ENCODE assay signal across 1 cellular context in the genomic region with DNA sequence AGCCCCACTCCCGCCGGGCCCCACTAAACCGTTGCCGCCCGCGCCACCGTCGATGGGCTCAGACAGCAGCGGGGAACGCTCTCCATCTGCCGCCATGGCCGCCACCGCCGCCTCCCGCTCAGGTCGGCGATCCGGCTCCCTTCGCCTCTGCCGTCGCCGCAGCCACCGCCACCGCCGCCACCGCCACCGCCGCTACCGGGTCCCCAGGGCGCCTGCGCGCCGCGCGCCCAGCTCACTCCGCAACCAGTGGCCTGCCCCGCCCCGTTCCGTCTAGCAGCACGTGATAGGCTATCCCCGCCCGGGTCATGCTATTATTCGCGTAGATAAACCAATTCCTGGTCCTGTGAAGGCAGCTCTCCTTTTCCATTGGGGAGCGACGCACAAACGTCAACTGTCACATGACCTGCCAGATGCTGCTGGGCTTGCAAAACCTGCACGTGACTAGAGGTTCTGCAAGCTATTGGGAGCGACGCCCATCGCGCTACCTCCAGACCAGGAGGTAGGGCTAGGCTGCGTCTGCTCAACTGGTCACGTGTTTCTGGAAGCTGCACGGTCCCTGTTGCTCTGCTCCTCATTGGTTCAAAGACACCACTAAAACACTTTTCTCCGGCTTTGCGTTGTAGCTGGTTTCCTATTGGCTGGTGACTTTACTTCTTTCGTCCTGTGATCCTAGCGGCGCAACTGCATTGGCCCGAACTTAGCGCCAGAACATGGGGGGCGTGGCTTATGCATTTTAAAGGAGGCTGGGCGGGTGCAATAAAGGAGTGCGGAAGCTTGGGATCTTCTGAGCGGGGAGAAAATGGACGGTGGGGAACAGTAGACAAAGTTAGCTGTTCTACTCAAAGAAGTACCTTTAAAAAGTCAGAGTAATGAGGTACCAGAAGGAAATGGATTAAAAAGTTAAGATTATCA.
TF ChIP-seq lines count a peak whose summit lies in the region.

A gene (minus strand): TSS at position 205 of the 912 bp plus-strand sequence. CDS start 109 bp downstream, at position 96.

TF ChIP-seq in HepG2, 621 proteins besides CTCF, POLR2A, EP300 and RAD21 (continued from another document and continues in another):
- TF ChIP-seq, protein P1, sequence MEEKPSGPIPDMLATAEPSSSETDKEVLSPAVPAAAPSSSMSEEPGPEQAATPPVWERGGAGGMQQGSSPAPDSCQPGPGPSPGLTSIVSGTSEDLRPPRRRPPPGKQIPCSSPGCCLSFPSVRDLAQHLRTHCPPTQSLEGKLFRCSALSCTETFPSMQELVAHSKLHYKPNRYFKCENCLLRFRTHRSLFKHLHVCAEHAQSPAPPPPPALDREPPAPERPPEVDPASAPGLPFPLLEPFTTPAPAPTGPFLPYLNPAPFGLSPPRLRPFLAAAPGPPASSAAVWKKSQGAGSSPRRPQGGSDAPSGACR (CRISPR knock-in tag; IDR thresholded peaks at IDR 0.05): no peak; the same call in 1 of the 2 replicates
- no peak for TF ChIP-seq PCBP2 (optimal IDR thresholded peaks at IDR 0.05; ENCODE audit: low read depth, low read length, poor library complexity, severe bottlenecking)
- TF ChIP-seq ZNF274 (CRISPR knock-in tag; IDR thresholded peaks at IDR 0.05): peak; percentile 83
- no peak for TF ChIP-seq NFE2L2 (IDR thresholded peaks at IDR 0.05; ENCODE audit: low read length)
- peak; percentile 96; the same call in 1 of the 2 replicates for TF ChIP-seq ZNF207 (IDR thresholded peaks at IDR 0.05; ENCODE audit: borderline replicate concordance)
- TF ChIP-seq EED (CRISPR knock-in tag; IDR thresholded peaks at IDR 0.05): peak; percentile 89; the same call in 1 of the 2 replicates
- TF ChIP-seq FOXC1 (CRISPR knock-in tag; IDR thresholded peaks at IDR 0.05; ENCODE audit: borderline replicate concordance): peak; percentile 80; the same call in 1 of the 2 replicates
- TF ChIP-seq HOXA5 (CRISPR knock-in tag; IDR thresholded peaks at IDR 0.05): peak; percentile 88; the same call in 1 of the 2 replicates
- TF ChIP-seq ZNF781 (CRISPR knock-in tag; IDR thresholded peaks at IDR 0.05; ENCODE audit: borderline replicate concordance, not compliant biosample characterization): peak; percentile 85
- peak; percentile 78; the same call in 1 of the 2 replicates for TF ChIP-seq NAIF1 (CRISPR knock-in tag; IDR thresholded peaks at IDR 0.05; ENCODE audit: borderline replicate concordance)
- TF ChIP-seq, protein P2, sequence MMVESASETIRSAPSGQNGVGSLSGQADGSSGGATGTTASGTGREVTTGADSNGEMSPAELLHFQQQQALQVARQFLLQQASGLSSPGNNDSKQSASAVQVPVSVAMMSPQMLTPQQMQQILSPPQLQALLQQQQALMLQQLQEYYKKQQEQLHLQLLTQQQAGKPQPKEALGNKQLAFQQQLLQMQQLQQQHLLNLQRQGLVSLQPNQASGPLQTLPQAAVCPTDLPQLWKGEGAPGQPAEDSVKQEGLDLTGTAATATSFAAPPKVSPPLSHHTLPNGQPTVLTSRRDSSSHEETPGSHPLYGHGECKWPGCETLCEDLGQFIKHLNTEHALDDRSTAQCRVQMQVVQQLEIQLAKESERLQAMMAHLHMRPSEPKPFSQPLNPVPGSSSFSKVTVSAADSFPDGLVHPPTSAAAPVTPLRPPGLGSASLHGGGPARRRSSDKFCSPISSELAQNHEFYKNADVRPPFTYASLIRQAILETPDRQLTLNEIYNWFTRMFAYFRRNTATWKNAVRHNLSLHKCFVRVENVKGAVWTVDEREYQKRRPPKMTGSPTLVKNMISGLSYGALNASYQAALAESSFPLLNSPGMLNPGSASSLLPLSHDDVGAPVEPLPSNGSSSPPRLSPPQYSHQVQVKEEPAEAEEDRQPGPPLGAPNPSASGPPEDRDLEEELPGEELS (CRISPR knock-in tag; IDR thresholded peaks at IDR 0.05): peak; percentile 78
- TF ChIP-seq, protein P3, sequence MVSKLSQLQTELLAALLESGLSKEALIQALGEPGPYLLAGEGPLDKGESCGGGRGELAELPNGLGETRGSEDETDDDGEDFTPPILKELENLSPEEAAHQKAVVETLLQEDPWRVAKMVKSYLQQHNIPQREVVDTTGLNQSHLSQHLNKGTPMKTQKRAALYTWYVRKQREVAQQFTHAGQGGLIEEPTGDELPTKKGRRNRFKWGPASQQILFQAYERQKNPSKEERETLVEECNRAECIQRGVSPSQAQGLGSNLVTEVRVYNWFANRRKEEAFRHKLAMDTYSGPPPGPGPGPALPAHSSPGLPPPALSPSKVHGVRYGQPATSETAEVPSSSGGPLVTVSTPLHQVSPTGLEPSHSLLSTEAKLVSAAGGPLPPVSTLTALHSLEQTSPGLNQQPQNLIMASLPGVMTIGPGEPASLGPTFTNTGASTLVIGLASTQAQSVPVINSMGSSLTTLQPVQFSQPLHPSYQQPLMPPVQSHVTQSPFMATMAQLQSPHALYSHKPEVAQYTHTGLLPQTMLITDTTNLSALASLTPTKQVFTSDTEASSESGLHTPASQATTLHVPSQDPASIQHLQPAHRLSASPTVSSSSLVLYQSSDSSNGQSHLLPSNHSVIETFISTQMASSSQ (IDR thresholded peaks at IDR 0.05; ENCODE audit: low read depth): 0 out of 2 replicates have a peak, but pooled peaks have one; percentile 13
- TF ChIP-seq, protein P3 (CRISPR knock-in tag; IDR thresholded peaks at IDR 0.05; ENCODE audit: borderline replicate concordance): peak; percentile 82; the same call in 1 of the 2 replicates
- TF ChIP-seq STAG1 (CRISPR knock-in tag; IDR thresholded peaks at IDR 0.05): no peak
- TF ChIP-seq POGZ (CRISPR knock-in tag; IDR thresholded peaks at IDR 0.05): peak; percentile 100
- TF ChIP-seq ELF3 (CRISPR knock-in tag; IDR thresholded peaks at IDR 0.05): peak; percentile 90
- TF ChIP-seq, protein P4, sequence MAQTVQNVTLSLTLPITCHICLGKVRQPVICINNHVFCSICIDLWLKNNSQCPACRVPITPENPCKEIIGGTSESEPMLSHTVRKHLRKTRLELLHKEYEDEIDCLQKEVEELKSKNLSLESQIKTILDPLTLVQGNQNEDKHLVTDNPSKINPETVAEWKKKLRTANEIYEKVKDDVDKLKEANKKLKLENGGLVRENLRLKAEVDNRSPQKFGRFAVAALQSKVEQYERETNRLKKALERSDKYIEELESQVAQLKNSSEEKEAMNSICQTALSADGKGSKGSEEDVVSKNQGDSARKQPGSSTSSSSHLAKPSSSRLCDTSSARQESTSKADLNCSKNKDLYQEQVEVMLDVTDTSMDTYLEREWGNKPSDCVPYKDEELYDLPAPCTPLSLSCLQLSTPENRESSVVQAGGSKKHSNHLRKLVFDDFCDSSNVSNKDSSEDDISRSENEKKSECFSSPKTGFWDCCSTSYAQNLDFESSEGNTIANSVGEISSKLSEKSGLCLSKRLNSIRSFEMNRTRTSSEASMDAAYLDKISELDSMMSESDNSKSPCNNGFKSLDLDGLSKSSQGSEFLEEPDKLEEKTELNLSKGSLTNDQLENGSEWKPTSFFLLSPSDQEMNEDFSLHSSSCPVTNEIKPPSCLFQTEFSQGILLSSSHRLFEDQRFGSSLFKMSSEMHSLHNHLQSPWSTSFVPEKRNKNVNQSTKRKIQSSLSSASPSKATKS (CRISPR knock-in tag; IDR thresholded peaks at IDR 0.05): no peak
- TF ChIP-seq ZNF530 (CRISPR knock-in tag; IDR thresholded peaks at IDR 0.05; ENCODE audit: low read depth): no peak
- TF ChIP-seq ZNF354B (CRISPR knock-in tag; IDR thresholded peaks at IDR 0.05): no peak
- peak; percentile 92; the same call in 1 of the 2 replicates for TF ChIP-seq MEF2D (CRISPR knock-in tag; IDR thresholded peaks at IDR 0.05)
- TF ChIP-seq KLF13 (CRISPR knock-in tag; IDR thresholded peaks at IDR 0.05): no peak
- peak; percentile 55; the same call in 1 of the 2 replicates for TF ChIP-seq ZNF790 (CRISPR knock-in tag; IDR thresholded peaks at IDR 0.05; ENCODE audit: borderline replicate concordance)
- TF ChIP-seq, protein P5, sequence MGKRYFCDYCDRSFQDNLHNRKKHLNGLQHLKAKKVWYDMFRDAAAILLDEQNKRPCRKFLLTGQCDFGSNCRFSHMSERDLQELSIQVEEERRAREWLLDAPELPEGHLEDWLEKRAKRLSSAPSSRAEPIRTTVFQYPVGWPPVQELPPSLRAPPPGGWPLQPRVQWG (CRISPR knock-in tag; IDR thresholded peaks at IDR 0.05; ENCODE audit: borderline replicate concordance, low read depth): no peak
- TF ChIP-seq, protein P6, sequence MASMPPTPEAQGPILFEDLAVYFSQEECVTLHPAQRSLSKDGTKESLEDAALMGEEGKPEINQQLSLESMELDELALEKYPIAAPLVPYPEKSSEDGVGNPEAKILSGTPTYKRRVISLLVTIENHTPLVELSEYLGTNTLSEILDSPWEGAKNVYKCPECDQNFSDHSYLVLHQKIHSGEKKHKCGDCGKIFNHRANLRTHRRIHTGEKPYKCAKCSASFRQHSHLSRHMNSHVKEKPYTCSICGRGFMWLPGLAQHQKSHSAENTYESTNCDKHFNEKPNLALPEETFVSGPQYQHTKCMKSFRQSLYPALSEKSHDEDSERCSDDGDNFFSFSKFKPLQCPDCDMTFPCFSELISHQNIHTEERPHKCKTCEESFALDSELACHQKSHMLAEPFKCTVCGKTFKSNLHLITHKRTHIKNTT (CRISPR knock-in tag; IDR thresholded peaks at IDR 0.05): no peak
- 0 out of 2 replicates have a peak, but pooled peaks have one; percentile 90 for TF ChIP-seq ZBTB3 (CRISPR knock-in tag; IDR thresholded peaks at IDR 0.05; ENCODE audit: borderline replicate concordance, low read depth)
- no peak for TF ChIP-seq PAF1 (CRISPR knock-in tag; IDR thresholded peaks at IDR 0.05)
- TF ChIP-seq, protein P7, sequence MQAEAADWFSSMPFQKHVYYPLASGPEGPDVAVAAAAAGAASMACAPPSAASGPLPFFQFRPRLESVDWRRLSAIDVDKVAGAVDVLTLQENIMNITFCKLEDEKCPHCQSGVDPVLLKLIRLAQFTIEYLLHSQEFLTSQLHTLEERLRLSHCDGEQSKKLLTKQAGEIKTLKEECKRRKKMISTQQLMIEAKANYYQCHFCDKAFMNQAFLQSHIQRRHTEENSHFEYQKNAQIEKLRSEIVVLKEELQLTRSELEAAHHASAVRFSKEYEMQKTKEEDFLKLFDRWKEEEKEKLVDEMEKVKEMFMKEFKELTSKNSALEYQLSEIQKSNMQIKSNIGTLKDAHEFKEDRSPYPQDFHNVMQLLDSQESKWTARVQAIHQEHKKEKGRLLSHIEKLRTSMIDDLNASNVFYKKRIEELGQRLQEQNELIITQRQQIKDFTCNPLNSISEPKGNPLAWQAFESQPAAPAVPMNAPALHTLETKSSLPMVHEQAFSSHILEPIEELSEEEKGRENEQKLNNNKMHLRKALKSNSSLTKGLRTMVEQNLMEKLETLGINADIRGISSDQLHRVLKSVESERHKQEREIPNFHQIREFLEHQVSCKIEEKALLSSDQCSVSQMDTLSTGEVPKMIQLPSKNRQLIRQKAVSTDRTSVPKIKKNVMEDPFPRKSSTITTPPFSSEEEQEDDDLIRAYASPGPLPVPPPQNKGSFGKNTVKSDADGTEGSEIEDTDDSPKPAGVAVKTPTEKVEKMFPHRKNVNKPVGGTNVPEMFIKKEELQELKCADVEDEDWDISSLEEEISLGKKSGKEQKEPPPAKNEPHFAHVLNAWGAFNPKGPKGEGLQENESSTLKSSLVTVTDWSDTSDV (CRISPR knock-in tag; IDR thresholded peaks at IDR 0.05): peak; percentile 27
- no peak for TF ChIP-seq TAF15 (IDR thresholded peaks at IDR 0.05; ENCODE audit: low read depth, low read length, poor library complexity, severe bottlenecking)
- TF ChIP-seq NFKB2 (CRISPR knock-in tag; IDR thresholded peaks at IDR 0.05; ENCODE audit: borderline replicate concordance): peak; percentile 95; the same call in 1 of the 2 replicates
- peak; percentile 55; the same call in 1 of the 2 replicates for TF ChIP-seq NKX3-1 (CRISPR knock-in tag; IDR thresholded peaks at IDR 0.05)
- TF ChIP-seq JARID2 (CRISPR knock-in tag; IDR thresholded peaks at IDR 0.05; ENCODE audit: insufficient replicate concordance): no peak
- TF ChIP-seq ZNF326 (CRISPR knock-in tag; IDR thresholded peaks at IDR 0.05; ENCODE audit: borderline replicate concordance): no peak
- TF ChIP-seq, protein P8, sequence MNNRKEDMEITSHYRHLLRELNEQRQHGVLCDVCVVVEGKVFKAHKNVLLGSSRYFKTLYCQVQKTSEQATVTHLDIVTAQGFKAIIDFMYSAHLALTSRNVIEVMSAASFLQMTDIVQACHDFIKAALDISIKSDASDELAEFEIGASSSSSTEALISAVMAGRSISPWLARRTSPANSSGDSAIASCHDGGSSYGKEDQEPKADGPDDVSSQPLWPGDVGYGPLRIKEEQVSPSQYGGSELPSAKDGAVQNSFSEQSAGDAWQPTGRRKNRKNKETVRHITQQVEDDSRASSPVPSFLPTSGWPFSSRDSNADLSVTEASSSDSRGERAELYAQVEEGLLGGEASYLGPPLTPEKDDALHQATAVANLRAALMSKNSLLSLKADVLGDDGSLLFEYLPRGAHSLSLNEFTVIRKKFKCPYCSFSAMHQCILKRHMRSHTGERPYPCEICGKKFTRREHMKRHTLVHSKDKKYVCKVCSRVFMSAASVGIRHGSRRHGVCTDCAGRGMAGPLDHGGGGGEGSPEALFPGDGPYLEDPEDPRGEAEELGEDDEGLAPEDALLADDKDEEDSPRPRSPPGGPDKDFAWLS (CRISPR knock-in tag; IDR thresholded peaks at IDR 0.05; ENCODE audit: borderline replicate concordance): no peak
- no peak for TF ChIP-seq ZNF496 (CRISPR knock-in tag; IDR thresholded peaks at IDR 0.05; ENCODE audit: insufficient replicate concordance)
- peak; percentile 81 for TF ChIP-seq TEAD3 (CRISPR knock-in tag; optimal IDR thresholded peaks at IDR 0.05; ENCODE audit: borderline replicate concordance)
- TF ChIP-seq, protein P9, sequence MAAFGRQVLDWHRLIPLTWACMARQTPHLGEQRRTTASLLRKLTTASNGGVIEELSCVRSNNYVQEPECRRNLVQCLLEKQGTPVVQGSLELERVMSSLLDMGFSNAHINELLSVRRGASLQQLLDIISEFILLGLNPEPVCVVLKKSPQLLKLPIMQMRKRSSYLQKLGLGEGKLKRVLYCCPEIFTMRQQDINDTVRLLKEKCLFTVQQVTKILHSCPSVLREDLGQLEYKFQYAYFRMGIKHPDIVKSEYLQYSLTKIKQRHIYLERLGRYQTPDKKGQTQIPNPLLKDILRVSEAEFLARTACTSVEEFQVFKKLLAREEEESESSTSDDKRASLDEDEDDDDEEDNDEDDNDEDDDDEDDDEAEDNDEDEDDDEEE (CRISPR knock-in tag; IDR thresholded peaks at IDR 0.05): 0 out of 2 replicates have a peak, but pooled peaks have one; percentile 27
- TF ChIP-seq RAD51 (IDR thresholded peaks at IDR 0.05; ENCODE audit: borderline replicate concordance): peak; percentile 100
- peak; percentile 73 for TF ChIP-seq ZNF605 (CRISPR knock-in tag; IDR thresholded peaks at IDR 0.05)
- TF ChIP-seq HIVEP1 (CRISPR knock-in tag; IDR thresholded peaks at IDR 0.05): peak; percentile 78
